ENCODE assay signal across 8 cellular contexts in the genomic region with DNA sequence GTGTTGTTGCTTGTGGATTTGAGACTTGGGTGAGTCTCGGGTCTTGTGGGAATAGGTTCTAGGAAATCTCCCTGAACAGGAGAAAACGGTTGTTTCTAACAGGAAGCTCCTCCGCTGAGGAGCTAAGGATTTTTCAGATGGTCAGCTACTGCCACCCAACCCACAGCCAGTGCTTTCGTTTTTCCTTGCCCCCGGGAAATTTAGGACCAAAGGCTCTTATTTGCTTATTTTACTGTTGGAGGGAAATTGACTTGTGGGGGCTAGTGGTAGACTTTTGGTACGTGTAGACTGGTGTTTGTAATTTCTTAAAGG. TPM values are rescaled to one million over a fixed set of nuclear protein-coding genes. Genes with fewer than 3 reads are reported as not detected.
DNase-seq lines count a peak whose midpoint lies in the region; ATAC-seq and TF ChIP-seq lines count a peak whose summit lies in the region.

No MANE protein-coding gene starts in this region.

- peaks cover 8% of the 10 kb centered on the region for H3K4me1 Mint-ChIP-seq in activated T-helper 2 cell treated with anti-CD3 and anti-CD28 coated beads, Interferon-gamma antibody, Interleukin-2, Interleukin-4, amounts not matched to agents 10 μg/mL and 5 μg/mL and 100 μg/mL, durations not matched to agents 14 hours and 24 hours and 36 hours (ENCODE audit: low read depth)

- H3K9me3 Mint-ChIP-seq in activated T-helper 2 cell treated with anti-CD3 and anti-CD28 coated beads, Interferon-gamma antibody, Interleukin-2, Interleukin-4, amounts not matched to agents 10 μg/mL and 5 μg/mL and 100 μg/mL, durations not matched to agents 14 hours and 24 hours and 36 hours: no peaks in the 10 kb centered on the region

- DNase-seq in NCI-H748 (lab: John Stamatoyannopoulos, UW; ENCODE audit: unreplicated experiment) (peak; percentile 62), NCI-H748 treated with DMSO at 0.1 percent for 48 hours (lab: John Stamatoyannopoulos, UW) (no peak), hepatic stellate cell (ENCODE audit: low spot score) (peak; percentile 40), sciatic nerve (ENCODE audit: low spot score) (no peak), GOT3 (lab: John Stamatoyannopoulos, UW) (no peak), erythroblast (lab: John Stamatoyannopoulos, UW) (no peak), GM10266 (ENCODE audit: extremely low spot score) (no peak)
- no peak for DNase-seq in activated T-helper 2 cell treated with anti-CD3 and anti-CD28 coated beads, Interferon-gamma antibody, Interleukin-2, Interleukin-4, amounts not matched to agents 10 μg/mL and 5 μg/mL and 100 μg/mL, durations not matched to agents 14 hours and 24 hours and 36 hours (ENCODE audit: low spot score)

- intact Hi-C loops in activated T-helper 2 cell treated with anti-CD3 and anti-CD28 coated beads, Interferon-gamma antibody, Interleukin-2, Interleukin-4, amounts not matched to agents 10 μg/mL and 5 μg/mL and 100 μg/mL, durations not matched to agents 14 hours and 24 hours and 36 hours (cut with micrococcal nuclease): no loop called here
- intact Hi-C loops in sciatic nerve (cut with DNase I): no loop called here

- H3K27me3 Mint-ChIP-seq in activated T-helper 2 cell treated with anti-CD3 and anti-CD28 coated beads, Interferon-gamma antibody, Interleukin-2, Interleukin-4, amounts not matched to agents 10 μg/mL and 5 μg/mL and 100 μg/mL, durations not matched to agents 14 hours and 24 hours and 36 hours (ENCODE audit: low read depth): peaks cover 48% of the 10 kb centered on the region

- no peak for TF ChIP-seq CTCF in GM10266 (IDR thresholded peaks at IDR 0.05; ENCODE audit: control insufficient read depth, insufficient read depth, low read depth, missing control alignments)

- no peak overlapping the region for H3K27ac Mint-ChIP-seq in activated T-helper 2 cell treated with anti-CD3 and anti-CD28 coated beads, Interferon-gamma antibody, Interleukin-2, Interleukin-4, amounts not matched to agents 10 μg/mL and 5 μg/mL and 100 μg/mL, durations not matched to agents 14 hours and 24 hours and 36 hours

- H3K4me3 Mint-ChIP-seq in activated T-helper 2 cell treated with anti-CD3 and anti-CD28 coated beads, Interferon-gamma antibody, Interleukin-2, Interleukin-4, amounts not matched to agents 10 μg/mL and 5 μg/mL and 100 μg/mL, durations not matched to agents 14 hours and 24 hours and 36 hours (ENCODE audit: low read depth): peak overlapping the region; percentile 68

- TF ChIP-seq POLR2A in erythroblast (IDR thresholded peaks at IDR 0.05; ENCODE audit: low read length): no peak

- no peaks in the 10 kb centered on the region for H3K36me3 Mint-ChIP-seq in activated T-helper 2 cell treated with anti-CD3 and anti-CD28 coated beads, Interferon-gamma antibody, Interleukin-2, Interleukin-4, amounts not matched to agents 10 μg/mL and 5 μg/mL and 100 μg/mL, durations not matched to agents 14 hours and 24 hours and 36 hours (ENCODE audit: low read depth)

- peak; percentile 55 for ATAC-seq in sciatic nerve

RNA-seq across cellular contexts. Expression of a gene that starts 0.8 kb away (rescaled TPM):
- not detected in 2 replicates for total RNA-seq in activated T-helper 2 cell treated with anti-CD3 and anti-CD28 coated beads, Interferon-gamma antibody, Interleukin-2, Interleukin-4, amounts not matched to agents 10 μg/mL and 5 μg/mL and 100 μg/mL, durations not matched to agents 14 hours and 24 hours and 36 hours
- total RNA-seq in sciatic nerve: 24.5 TPM

Comparison
In these comparisons a context has a peak if more than half of its experiments do, and no peak if none do; other contexts are left out.
1. DNase-seq: peak in NCI-H748 (single experiment) and hepatic stellate cell (single experiment); none in NCI-H748 treated with DMSO at 0.1 percent for 48 hours (single experiment), activated T-helper 2 cell treated with anti-CD3 and anti-CD28 coated beads, Interferon-gamma antibody, Interleukin-2, Interleukin-4, amounts not matched to agents 10 μg/mL and 5 μg/mL and 100 μg/mL, durations not matched to agents 14 hours and 24 hours and 36 hours (single experiment), sciatic nerve (single experiment), GOT3 (single experiment), erythroblast (0 of 2) and GM10266 (single experiment).
2. RNA of a gene that starts 0.8 kb away (total RNA-seq): 24.5 TPM in sciatic nerve (single experiment); not detected in activated T-helper 2 cell treated with anti-CD3 and anti-CD28 coated beads, Interferon-gamma antibody, Interleukin-2, Interleukin-4, amounts not matched to agents 10 μg/mL and 5 μg/mL and 100 μg/mL, durations not matched to agents 14 hours and 24 hours and 36 hours; every median in the first group is over 10 times any median in the second.